Comparison of ENCODE assay signal across 22 cellular contexts in the genomic region with DNA sequence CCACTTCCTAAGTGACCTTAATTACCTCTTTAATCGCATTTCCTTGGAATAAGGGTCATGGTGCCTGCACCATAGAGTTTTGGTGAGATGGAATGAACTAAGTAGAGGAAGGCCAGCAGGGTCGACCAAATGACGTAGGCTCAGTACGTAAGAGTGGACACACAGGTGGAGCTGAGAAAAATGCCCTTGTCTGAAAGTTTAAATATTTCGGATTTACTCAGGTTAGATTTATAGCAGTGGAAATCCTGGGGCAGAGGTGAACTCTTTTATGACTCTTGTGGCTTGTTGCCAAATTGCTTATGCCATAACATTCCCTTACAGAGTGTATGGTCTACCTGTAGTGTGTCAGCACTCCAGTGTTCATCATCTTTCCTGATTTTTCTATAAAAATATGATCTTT. TPM values are rescaled to one million over a fixed set of nuclear protein-coding genes. Genes with fewer than 3 reads are reported as not detected.
DNase-seq lines count a peak whose midpoint lies in the region; ATAC-seq, FAIRE-seq and TF ChIP-seq lines count a peak whose summit lies in the region.
"Had no signal": no experiment of that assay in that cellular context is flagged by ENCODE, and none has a peak within 500 bp of the region (broad histone marks: within the 10 kb centered on the region; RNA-seq: fewer than 3 reads in every experiment).

No MANE protein-coding gene starts in this region.

- H2AFZ ChIP-seq in hepatocyte (no peak overlapping the region), osteoblast (ENCODE audit: low read length) (no peak overlapping the region)

- H4K20me1 ChIP-seq in hepatocyte (ENCODE audit: insufficient read depth, poor library complexity, severe bottlenecking) (peaks cover 18% of the 10 kb centered on the region), osteoblast (ENCODE audit: insufficient read depth, low read length) (peaks cover 14% of the 10 kb centered on the region)

- intact Hi-C loops in upper lobe of right lung (cut with DNase I) = no loop called here

- H3K4me3 ChIP-seq in hepatocyte = no peak overlapping the region
- H3K4me3 ChIP-seq in osteoblast (ENCODE audit: insufficient read depth, low read length) = no peak overlapping the region
- no peak overlapping the region for H3K4me3 ChIP-seq in upper lobe of right lung
- H3K4me3 ChIP-seq: SK-N-MC had no signal

- H3K27me3 ChIP-seq in hepatocyte = no peaks in the 10 kb centered on the region
- H3K27me3 ChIP-seq in osteoblast (ENCODE audit: insufficient read depth, low read length) = peaks cover 6% of the 10 kb centered on the region
- no peaks in the 10 kb centered on the region for H3K27me3 ChIP-seq in upper lobe of right lung

- H3K4me1 ChIP-seq in hepatocyte (ENCODE audit: insufficient read depth) (peaks cover 16% of the 10 kb centered on the region), osteoblast (ENCODE audit: insufficient read depth, low read length) (peaks cover 25% of the 10 kb centered on the region), upper lobe of right lung (peaks cover 20% of the 10 kb centered on the region)

- no peaks in the 10 kb centered on the region for H3K9me2 ChIP-seq in hepatocyte (replicated peaks; ENCODE audit: insufficient read depth)

- WGBS in hepatocyte (ENCODE audit: low lambda C conversion rate, missing lambda C conversion rate) = 77% methylated on average over 5 of the region's 5 CpGs

- FAIRE-seq in HTR-8/SVneo (lab: Jason Lieb, UNC) = peak; percentile 42
- FAIRE-seq: astrocyte, GM18507 had no signal

- DNase-seq in HTR-8/SVneo (ENCODE audit: insufficient read length, low spot score) = no peak
- peak; percentile 74 for DNase-seq in NCI-H82 treated with DMSO at 0.1 percent for 48 hours (lab: John Stamatoyannopoulos, UW; ENCODE audit: unreplicated experiment)
- DNase-seq in hepatocyte (ENCODE audit: low spot score) = peak; percentile 52
- peak; percentile 41 for DNase-seq in renal cortical epithelial cell (ENCODE audit: low read depth)
- no peak for DNase-seq in osteoblast (ENCODE audit: insufficient read length, low spot score, missing footprints)
- no peak for DNase-seq in upper lobe of right lung
- no peak for DNase-seq in NCI-H526 treated with DMSO at 0.1 percent for 48 hours (lab: John Stamatoyannopoulos, UW)
- DNase-seq: activated CD8-positive, alpha-beta memory T cell treated with anti-CD3 and anti-CD28 coated beads, Interleukin-2, amount 50 U/mL, for 4 hours; activated naive CD8-positive, alpha-beta T cell treated with anti-CD3 and anti-CD28 coated beads for 36 hours; cerebellar nuclear complex; DMS 273 treated with DMSO at 0.1 percent for 48 hours; H9; KG1; NCI-H187 treated with DMSO at 0.1 percent for 48 hours; NCI-H446; stimulated activated CD4-positive, alpha-beta T cell treated with anti-CD3 and anti-CD28 coated beads, Interleukin-2, amount 100 ng/mL, for 24 hours had no signal

- ATAC-seq in GM21367 (IDR thresholded peaks at IDR 0.05; ENCODE audit: unreplicated experiment) = no peak
- no peak for ATAC-seq in upper lobe of right lung
- ATAC-seq: activated T-helper 17 cell treated with anti-CD3 and anti-CD28 coated beads, Interleukin-2, amount 50 U/mL, for 72 hours; stimulated activated memory B cell treated with anti-CD40 and anti-IgM and Interleukin-4, amounts not matched to agents 10 μg/mL and 1 μg/mL and 100 μg/mL, for 72 hours had no signal

- peak overlapping the region; percentile 11 for H3K27ac ChIP-seq in hepatocyte
- no peak overlapping the region for H3K27ac ChIP-seq in osteoblast (ENCODE audit: low read depth, low read length)
- H3K27ac ChIP-seq in upper lobe of right lung = no peak overlapping the region
- H3K27ac ChIP-seq: SK-N-MC had no signal

- H3K4me2 ChIP-seq in hepatocyte = peak overlapping the region; percentile 87
- H3K4me2 ChIP-seq in osteoblast (ENCODE audit: insufficient read depth, low read length) = no peak overlapping the region

- peaks cover 77% of the 10 kb centered on the region for H3K79me2 ChIP-seq in hepatocyte
- H3K79me2 ChIP-seq in osteoblast (ENCODE audit: insufficient read depth, low read length) = peaks cover 76% of the 10 kb centered on the region

- H3K36me3 ChIP-seq in hepatocyte (replicated peaks; ENCODE audit: insufficient read depth, low read depth) (no peaks in the 10 kb centered on the region), osteoblast (ENCODE audit: insufficient read depth, low read length) (no peaks in the 10 kb centered on the region), upper lobe of right lung (no peaks in the 10 kb centered on the region)

- H3K9me3 ChIP-seq in hepatocyte (ENCODE audit: low read depth) (no peaks in the 10 kb centered on the region), osteoblast (ENCODE audit: low read depth, low read length) (no peaks in the 10 kb centered on the region), upper lobe of right lung (no peaks in the 10 kb centered on the region)

- no peak for TF ChIP-seq CTCF in hepatocyte (IDR thresholded peaks at IDR 0.05; ENCODE audit: poor library complexity)
- no peak for TF ChIP-seq CTCF in osteoblast (IDR thresholded peaks at IDR 0.05; ENCODE audit: extremely low read depth, low read depth, low read length)
- TF ChIP-seq CTCF in upper lobe of right lung (IDR thresholded peaks at IDR 0.05) = no peak

RNA-seq across cellular contexts. Expression of a gene that starts 23.6 kb away (rescaled TPM):
- total RNA-seq in hepatocyte (68.3 and 79.0 TPM in 2 replicates), renal cortical epithelial cell (30.6 and 50.5 TPM in 2 replicates), osteoblast (17.4 and 18.9 TPM in 2 replicates), upper lobe of right lung (31.1 TPM)
- 20.1 and 22.3 TPM in 2 replicates for polyA plus RNA-seq in hepatocyte

Comparison
In these comparisons a context has a peak if more than half of its experiments do, and no peak if none do; other contexts are left out.
1. DNase-seq: peak in NCI-H82 treated with DMSO at 0.1 percent for 48 hours (single experiment), hepatocyte (single experiment) and renal cortical epithelial cell (single experiment); none in HTR-8/SVneo (single experiment), osteoblast (single experiment), upper lobe of right lung (single experiment) and NCI-H526 treated with DMSO at 0.1 percent for 48 hours (single experiment).